In genomic region chr14:95282354-95282985, GRCh38 we compare ENCODE assay signal across 14 cellular contexts.
"Had no signal": no experiment of that assay in that cellular context is flagged by ENCODE, and none has a peak within 500 bp of the region (broad histone marks: within the 10 kb centered on the region; RNA-seq: fewer than 3 reads in every experiment).

No MANE protein-coding gene starts in this region.

- H3K4me1 Mint-ChIP-seq: activated naive CD8-positive, alpha-beta T cell treated with anti-CD3 and anti-CD28 coated beads, Interleukin-2, amount 50 U/mL, for 24 hours had no signal

- H3K9me3 Mint-ChIP-seq: activated naive CD4-positive, alpha-beta T cell treated with anti-CD3 and anti-CD28 coated beads for 36 hours; activated naive CD8-positive, alpha-beta T cell treated with anti-CD3 and anti-CD28 coated beads, Interleukin-2, amount 50 U/mL, for 24 hours; activated T-helper 2 cell treated with anti-CD3 and anti-CD28 coated beads, Interferon-gamma antibody, Interleukin-2, Interleukin-4, amounts not matched to agents 10 μg/mL and 5 μg/mL and 100 μg/mL, durations not matched to agents 14 hours and 24 hours and 36 hours had no signal

- DNase-seq: activated CD4-positive, CD25-positive, alpha-beta regulatory T cell treated with anti-CD3 and anti-CD28 coated beads, Interleukin-2, amount 50 U/mL, for 72 hours; activated naive CD4-positive, alpha-beta T cell treated with anti-CD3 and anti-CD28 coated beads for 36 hours; activated naive CD8-positive, alpha-beta T cell treated with anti-CD3 and anti-CD28 coated beads, Interleukin-2, amount 50 U/mL, for 24 hours; activated T-cell treated with anti-CD3 and anti-CD28 coated beads, Interleukin-2, amount 50 U/mL, for 1 hour; esophagus squamous epithelium; stimulated activated CD4-positive, alpha-beta T cell treated with anti-CD3 and anti-CD28 coated beads, Interleukin-4, amount 100 ng/mL, for 24 hours; stimulated activated naive CD4-positive, alpha-beta T cell treated with Interleukin-2 at 50 U/mL for 16 hours; T-helper 1 cell; T1000; upper lobe of right lung had no signal

- H3K27ac ChIP-seq: esophagus squamous epithelium, skin epidermis, upper lobe of right lung had no signal

- H3K9me3 ChIP-seq: esophagus squamous epithelium, upper lobe of right lung had no signal

- ATAC-seq: activated naive CD8-positive, alpha-beta T cell treated with anti-CD3 and anti-CD28 coated beads, Interleukin-2, amount 50 U/mL, for 24 hours; SK-N-SH treated with all-trans-retinoic acid at 6 μM for 48 hours; upper lobe of right lung had no signal

- H3K4me1 ChIP-seq: upper lobe of right lung had no signal

- H3K4me3 ChIP-seq: esophagus squamous epithelium, lung, skin epidermis, upper lobe of right lung had no signal

- H3K36me3 ChIP-seq: esophagus squamous epithelium, upper lobe of right lung had no signal

- H3K27me3 ChIP-seq: esophagus squamous epithelium, upper lobe of right lung had no signal

- H3K27me3 Mint-ChIP-seq: activated naive CD8-positive, alpha-beta T cell treated with anti-CD3 and anti-CD28 coated beads, Interleukin-2, amount 50 U/mL, for 24 hours had no signal

- H3K27ac Mint-ChIP-seq: activated naive CD4-positive, alpha-beta T cell treated with anti-CD3 and anti-CD28 coated beads for 36 hours; activated naive CD8-positive, alpha-beta T cell treated with anti-CD3 and anti-CD28 coated beads, Interleukin-2, amount 50 U/mL, for 24 hours; activated T-helper 2 cell treated with anti-CD3 and anti-CD28 coated beads, Interferon-gamma antibody, Interleukin-2, Interleukin-4, amounts not matched to agents 10 μg/mL and 5 μg/mL and 100 μg/mL, durations not matched to agents 14 hours and 24 hours and 36 hours had no signal

- H3K4me3 Mint-ChIP-seq: activated naive CD4-positive, alpha-beta T cell treated with anti-CD3 and anti-CD28 coated beads for 36 hours; activated naive CD8-positive, alpha-beta T cell treated with anti-CD3 and anti-CD28 coated beads, Interleukin-2, amount 50 U/mL, for 24 hours had no signal
